ENCODE assay signal across 1 cellular context in genomic region chr11:70389191-70389590, GRCh38.
TF ChIP-seq lines count a peak whose summit lies in the region.

No MANE protein-coding gene starts in this region.

TF ChIP-seq in PFSK-1, 5 proteins besides CTCF, POLR2A, EP300 and RAD21 (continued from another document):
- TF ChIP-seq REST (IDR thresholded peaks at IDR 0.05; ENCODE audit: insufficient read depth in 1 of 2, low read depth in 2 of 2, low read length in 2 of 2), result no peak
- no peak for TF ChIP-seq TAF1 (IDR thresholded peaks at IDR 0.05; ENCODE audit: borderline replicate concordance, insufficient read depth, low read length)
